6 cellular contexts compared by ENCODE assay signal in the genomic region with DNA sequence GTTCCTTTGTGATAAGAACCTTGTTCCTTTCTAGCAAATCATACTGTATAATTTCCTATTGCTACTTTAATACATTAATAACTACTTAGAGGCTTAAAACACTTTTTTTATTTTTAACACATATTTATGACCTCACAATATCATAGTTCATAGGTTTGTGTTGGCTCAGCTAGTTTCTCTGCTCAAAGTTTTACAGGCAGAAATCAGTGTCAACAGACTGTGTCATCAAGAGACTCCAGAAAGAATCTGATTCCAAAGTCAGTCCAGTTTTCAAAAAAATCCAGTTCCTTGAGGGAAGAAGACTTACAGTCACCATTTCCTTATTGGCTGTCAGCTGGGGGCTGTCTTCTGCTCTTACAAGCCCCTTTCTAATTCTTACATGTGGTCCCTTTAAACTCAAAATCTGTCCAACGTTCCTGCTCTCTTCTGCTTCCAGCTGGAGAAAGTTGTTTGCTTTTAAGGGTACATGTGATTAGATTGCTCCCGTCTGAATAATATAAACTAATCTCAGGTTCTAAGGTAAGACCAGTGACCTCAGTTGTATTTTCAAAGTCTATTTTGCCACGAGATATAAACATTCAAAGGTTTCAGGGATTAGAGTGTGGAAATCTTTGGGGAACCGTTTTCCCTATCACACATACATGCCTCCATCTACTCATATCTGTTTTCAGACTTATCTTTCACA.
"Had no signal": no experiment of that assay in that cellular context is flagged by ENCODE, and none has a peak within 500 bp of the region (broad histone marks: within the 10 kb centered on the region; RNA-seq: fewer than 3 reads in every experiment).

No MANE protein-coding gene starts in this region.

- H3K9me3 Mint-ChIP-seq: GM23338, H9 had no signal

- H3K4me3 ChIP-seq: GM23338, K562 had no signal

- H3K4me2 ChIP-seq: GM23338 had no signal

- H3K4me1 Mint-ChIP-seq: GM23338 had no signal

- H2AFZ ChIP-seq: GM23338 had no signal

- DNase-seq: H9, HCEC 1CT, IMR-90 had no signal

- H3K27ac ChIP-seq: HL-60 had no signal

- H3K27ac Mint-ChIP-seq: GM23338, H9 had no signal

- H3K4me3 Mint-ChIP-seq: GM23338, H9 had no signal

- ATAC-seq: GM23338, K562 had no signal
